In the genomic region with DNA sequence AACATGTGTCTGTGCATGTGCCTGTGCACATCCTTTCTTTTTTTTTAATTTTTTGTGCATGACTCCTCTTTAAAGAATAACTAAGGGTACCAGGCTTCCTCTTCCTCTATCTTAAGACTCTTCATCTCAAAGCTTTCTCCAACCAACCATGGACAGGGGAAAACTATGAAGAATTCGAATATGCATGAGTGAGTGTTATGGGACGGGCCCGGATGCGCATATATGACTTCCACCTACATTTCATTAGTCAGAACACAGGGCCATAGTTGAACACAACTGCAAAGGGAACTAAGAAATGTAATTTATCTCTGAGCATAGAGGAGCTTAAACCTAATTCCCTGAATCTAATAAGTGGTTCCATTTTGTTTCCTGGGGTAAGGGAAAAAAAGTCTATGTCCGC, we compare ENCODE assay signal across 20 cellular contexts.
DNase-seq lines count a peak whose midpoint lies in the region; ATAC-seq, FAIRE-seq and TF ChIP-seq lines count a peak whose summit lies in the region.
"Had no signal": no experiment of that assay in that cellular context is flagged by ENCODE, and none has a peak within 500 bp of the region (broad histone marks: within the 10 kb centered on the region; RNA-seq: fewer than 3 reads in every experiment).

No MANE protein-coding gene starts in this region.

- peaks cover 32% of the 10 kb centered on the region for H3K4me1 Mint-ChIP-seq in stimulated activated memory B cell treated with anti-CD40 and anti-IgM and Interleukin-4, amounts not matched to agents 10 μg/mL and 1 μg/mL and 100 μg/mL, for 72 hours

- ATAC-seq in GM18858 (IDR thresholded peaks at IDR 0.05; ENCODE audit: unreplicated experiment) = peak; percentile 64
- peak; percentile 59 for ATAC-seq in GM21619 (IDR thresholded peaks at IDR 0.05; ENCODE audit: unreplicated experiment)
- peak; percentile 40 for ATAC-seq in HG03045 (IDR thresholded peaks at IDR 0.05; ENCODE audit: unreplicated experiment)
- peak; percentile 86 for ATAC-seq in stimulated activated memory B cell treated with anti-CD40 and anti-IgM and Interleukin-4, amounts not matched to agents 10 μg/mL and 1 μg/mL and 100 μg/mL, for 72 hours

- no peaks in the 10 kb centered on the region for H3K36me3 Mint-ChIP-seq in stimulated activated memory B cell treated with anti-CD40 and anti-IgM and Interleukin-4, amounts not matched to agents 10 μg/mL and 1 μg/mL and 100 μg/mL, for 72 hours

- no peaks in the 10 kb centered on the region for H3K27me3 Mint-ChIP-seq in stimulated activated memory B cell treated with anti-CD40 and anti-IgM and Interleukin-4, amounts not matched to agents 10 μg/mL and 1 μg/mL and 100 μg/mL, for 72 hours

- H3K9me3 ChIP-seq in kidney (ENCODE audit: control insufficient read depth in 1 of 2, low read length in 2 of 2) = no peaks in the 10 kb centered on the region
- H3K9me3 ChIP-seq: SJCRH30 had no signal

- peak overlapping the region; percentile 9 for H3K27ac Mint-ChIP-seq in stimulated activated memory B cell treated with anti-CD40 and anti-IgM and Interleukin-4, amounts not matched to agents 10 μg/mL and 1 μg/mL and 100 μg/mL, for 72 hours
- H3K27ac Mint-ChIP-seq: T-helper 1 cell treated with Interleukin-12 subunit alpha and Interleukin-12 subunit beta and Interleukin-4 antibody, amounts not matched to agents 30 μg/mL and 1 μg/mL, for 36 hours had no signal

- no peak for TF ChIP-seq CTCF in kidney (IDR thresholded peaks at IDR 0.05; ENCODE audit: borderline replicate concordance, extremely low read depth, insufficient read depth)

- H3K4me1 ChIP-seq in kidney (ENCODE audit: control insufficient read depth in 1 of 2, insufficient read depth in 1 of 2, low read depth in 1 of 2, low read length in 2 of 2) = peaks cover 0 to 2% of the 10 kb centered on the region in 2 donors
- H3K4me1 ChIP-seq: SJCRH30 had no signal

- intact Hi-C loops in kidney (cut with DNase I) = no loop called here

- no peak for FAIRE-seq in kidney (lab: Jason Lieb, UNC)

- H3K36me3 ChIP-seq in kidney (ENCODE audit: control insufficient read depth in 1 of 2, insufficient read depth in 2 of 2, low read length in 2 of 2) = no peaks in the 10 kb centered on the region
- H3K36me3 ChIP-seq: SJCRH30 had no signal

- H3K9ac ChIP-seq in kidney (ENCODE audit: low read length in 2 of 2) = no peak overlapping the region
- H3K9ac ChIP-seq: GM23248 had no signal

- H3K9me3 Mint-ChIP-seq in stimulated activated memory B cell treated with anti-CD40 and anti-IgM and Interleukin-4, amounts not matched to agents 10 μg/mL and 1 μg/mL and 100 μg/mL, for 72 hours = no peaks in the 10 kb centered on the region
- H3K9me3 Mint-ChIP-seq: T-helper 1 cell treated with Interleukin-12 subunit alpha and Interleukin-12 subunit beta and Interleukin-4 antibody, amounts not matched to agents 30 μg/mL and 1 μg/mL, for 36 hours had no signal

- DNase-seq in kidney (no peak), NCI-H1436 (lab: John Stamatoyannopoulos, UW) (no peak), foreskin melanocyte (no peak)
- DNase-seq: DMS79 treated with DMSO at 0.1 percent for 48 hours, GM23248, HCEC 1CT, KG1, MV-4-11, NCI-H187, NCI-H2107, NCI-H510A, NCI-H748 treated with DMSO at 0.1 percent for 48 hours, RPMI8226, SJCRH30 had no signal

- H3K27ac ChIP-seq in kidney (ENCODE audit: low read depth in 2 of 2, low read length in 2 of 2) = no peak overlapping the region
- H3K27ac ChIP-seq: C4-2B, GM23248, SJCRH30 had no signal

- H3K4me3 Mint-ChIP-seq in stimulated activated memory B cell treated with anti-CD40 and anti-IgM and Interleukin-4, amounts not matched to agents 10 μg/mL and 1 μg/mL and 100 μg/mL, for 72 hours = no peak overlapping the region
- H3K4me3 Mint-ChIP-seq: T-helper 1 cell treated with Interleukin-12 subunit alpha and Interleukin-12 subunit beta and Interleukin-4 antibody, amounts not matched to agents 30 μg/mL and 1 μg/mL, for 36 hours had no signal

- no peak overlapping the region for H3K4me3 ChIP-seq in kidney (ENCODE audit: low read length in 2 of 2)
- H3K4me3 ChIP-seq: GM23248, SJCRH30 had no signal
